ENCODE assay signal across 1 cellular context in genomic region chrX:54482839-54483593, GRCh38.
TF ChIP-seq lines count a peak whose summit lies in the region.

No MANE protein-coding gene starts in this region.

TF ChIP-seq in K562, 482 proteins besides CTCF, POLR2A, EP300 and RAD21:
- peak; percentile 63 for TF ChIP-seq TFE3 (CRISPR knock-in tag; IDR thresholded peaks at IDR 0.05)
- peak; percentile 31; the same call in 1 of the 2 replicates for TF ChIP-seq RAD51 (IDR thresholded peaks at IDR 0.05; ENCODE audit: borderline replicate concordance, low read depth)
- TF ChIP-seq CBFA2T2 (conservative IDR thresholded peaks at IDR 0.05) = 0 out of 2 replicates have a peak, but pooled peaks have one; percentile 2
- no peak for TF ChIP-seq UBTF (IDR thresholded peaks at IDR 0.05; ENCODE audit: borderline replicate concordance in 1 of 2, low read depth in 2 of 2, low read length in 2 of 2)
TF ChIP-seq in K562: peak in this region for 3.
